Comparison of ENCODE assay signal across 19 cellular contexts in genomic region chr10:7635431-7636125, GRCh38. TPM values are rescaled to one million over a fixed set of nuclear protein-coding genes. Genes with fewer than 3 reads are reported as not detected.
DNase-seq lines count a peak whose midpoint lies in the region; ATAC-seq, FAIRE-seq and TF ChIP-seq lines count a peak whose summit lies in the region.
"Had no signal": no experiment of that assay in that cellular context is flagged by ENCODE, and none has a peak within 500 bp of the region (broad histone marks: within the 10 kb centered on the region; RNA-seq: fewer than 3 reads in every experiment).

No MANE protein-coding gene starts in this region.

- H3K27ac Mint-ChIP-seq in endothelial cell (ENCODE audit: unreplicated experiment) (peak overlapping the region; percentile 20), neural progenitor cell (no peak overlapping the region)
- H3K27ac Mint-ChIP-seq: CD4-positive, alpha-beta memory T cell had no signal

- H3K27me3 Mint-ChIP-seq in endothelial cell (ENCODE audit: unreplicated experiment), result no peaks in the 10 kb centered on the region
- H3K27me3 Mint-ChIP-seq in neural progenitor cell (ENCODE audit: insufficient read depth, low read depth), result peaks cover 6% of the 10 kb centered on the region

- H3K4me1 Mint-ChIP-seq in endothelial cell (ENCODE audit: unreplicated experiment), result peaks cover 8% of the 10 kb centered on the region
- H3K4me1 Mint-ChIP-seq in neural progenitor cell, result peaks cover 11% of the 10 kb centered on the region
- H3K4me1 Mint-ChIP-seq: CD4-positive, alpha-beta memory T cell had no signal

- H3K4me3 Mint-ChIP-seq in endothelial cell (ENCODE audit: unreplicated experiment) (no peak overlapping the region), neural progenitor cell (no peak overlapping the region)
- H3K4me3 Mint-ChIP-seq: CD4-positive, alpha-beta memory T cell had no signal

- DNase-seq in endothelial cell (ENCODE audit: low spot score), result no peak
- peak; percentile 58 for DNase-seq in neural progenitor cell (ENCODE audit: low spot score)
- DNase-seq in amygdala (lab: John Stamatoyannopoulos, UW), result no peak
- no peak for DNase-seq in HepG2 (ENCODE audit: low spot score)
- DNase-seq in NCI-H526 (lab: John Stamatoyannopoulos, UW), result no peak
- DNase-seq: BE2C; CD4-positive, alpha-beta memory T cell; DMS 273 treated with DMSO at 0.1 percent for 48 hours; KG1; NCI-H1048; NCI-H146; NCI-H2081 treated with DMSO at 0.1 percent for 48 hours; NCI-H226; NCI-H526 treated with DMSO at 0.1 percent for 48 hours; NK-92 treated with Interleukin-12 subunit alpha and Interleukin-12 subunit beta, amount 100 ng/mL, for 24 hours had no signal

- no TSS peak for BruUV-seq in HepG2 (replicated peaks; lab: Mats Ljungman, UMichigan)

- H3K9me3 ChIP-seq in HUES48 (ENCODE audit: control insufficient read depth, insufficient read depth, low read length) (0 out of 2 replicates have a peak, but pooled peaks cover 6% of the 10 kb centered on the region), neural progenitor cell (ENCODE audit: low read depth) (no peaks in the 10 kb centered on the region), subcutaneous abdominal adipose tissue (ENCODE audit: control insufficient read depth in 5 of 5, low read length in 5 of 5) (peaks cover 0 to 5% (median 4%) of the 10 kb centered on the region in 5 donors), HepG2 (ENCODE audit: low read length) (no peaks in the 10 kb centered on the region)
- H3K9me3 ChIP-seq: BE2C had no signal

- POLR2A ChIA-PET in HepG2 (lab: Yijun Ruan, JAX), result interaction anchor here (0.6 kb wide), 1 partner anchor 142 kb away, joined by 5 read pairs; no protein-coding TSS in a partner anchor

- intact Hi-C loops in HepG2 (cut with micrococcal nuclease; ENCODE audit: unreplicated experiment), result no loop called here

- TF ChIP-seq POLR2A in HepG2 (IDR thresholded peaks at IDR 0.05; ENCODE audit: insufficient read depth in 1 of 2, low read depth in 2 of 2, low read length in 2 of 2), result no peak

- no peaks in the 10 kb centered on the region for H3K9me3 Mint-ChIP-seq in endothelial cell (ENCODE audit: unreplicated experiment)
- H3K9me3 Mint-ChIP-seq in neural progenitor cell, result peaks cover 14% of the 10 kb centered on the region

- H3K4me2 ChIP-seq in neural progenitor cell (peak overlapping the region; percentile 42), HepG2 (ENCODE audit: low read depth, low read length) (no peak overlapping the region)

- TF ChIP-seq RAD21 in HepG2 (CRISPR knock-in tag; IDR thresholded peaks at IDR 0.05), result no peak

- H4K20me1 ChIP-seq in neural progenitor cell (ENCODE audit: low read depth) (no peaks in the 10 kb centered on the region), HepG2 (ENCODE audit: insufficient read depth, low read length) (no peaks in the 10 kb centered on the region)

- H3K4me1 ChIP-seq in HUES48 (ENCODE audit: control insufficient read depth, insufficient read depth, low read length), result peaks cover 26% of the 10 kb centered on the region
- peaks cover 7% of the 10 kb centered on the region for H3K4me1 ChIP-seq in neural progenitor cell
- peaks cover 4 to 20% (median 18%) of the 10 kb centered on the region in 5 donors for H3K4me1 ChIP-seq in subcutaneous abdominal adipose tissue (ENCODE audit: control insufficient read depth in 5 of 5, insufficient read depth in 5 of 5, low read length in 5 of 5)
- no peaks in the 10 kb centered on the region for H3K4me1 ChIP-seq in HepG2 (ENCODE audit: insufficient read depth, low read length)
- H3K4me1 ChIP-seq: BE2C had no signal

- no peak for FAIRE-seq in HepG2 (lab: Jason Lieb, UNC)
- FAIRE-seq: HTR-8/SVneo had no signal

- in situ Hi-C loops in HepG2 (cut with HindIII; ENCODE audit: extremely low pct_ligation_motif_present, low pct_unique_long_range_greater_than_20kb), result no loop called here

- H3K27me3 ChIP-seq in HUES48 (ENCODE audit: control insufficient read depth, insufficient read depth, low read length) (no peaks in the 10 kb centered on the region), neural progenitor cell (no peaks in the 10 kb centered on the region), subcutaneous abdominal adipose tissue (ENCODE audit: control insufficient read depth in 5 of 5, insufficient read depth in 4 of 5, low read length in 5 of 5) (no peaks in the 10 kb centered on the region), HepG2 (ENCODE audit: control insufficient read depth in 1 of 2, insufficient read depth in 2 of 2, low read length in 2 of 2) (no peaks in the 10 kb centered on the region)

- CTCF ChIA-PET in HepG2 (lab: Yijun Ruan, JAX; ENCODE audit: low intra/inter-chr PET ratio, low total read pairs), result no interaction called here

- no peak for ATAC-seq in HepG2

- H3K27ac ChIP-seq in HUES48 (ENCODE audit: low read depth, low read length) (peak overlapping the region; percentile 77), neural progenitor cell (no peak overlapping the region), subcutaneous abdominal adipose tissue (ENCODE audit: low read depth, low read length) (peak overlapping the region; percentile 84), HepG2 (ENCODE audit: extremely low read length, insufficient read depth, low read length) (no peak overlapping the region)

- TF ChIP-seq EP300 in HepG2 (IDR thresholded peaks at IDR 0.05; ENCODE audit: low read depth in 2 of 2, low read length in 2 of 2) (no peak), HepG2 (CRISPR knock-in tag; IDR thresholded peaks at IDR 0.05; ENCODE audit: borderline replicate concordance) (no peak)

- peaks cover 4% of the 10 kb centered on the region for H3F3A ChIP-seq in neural progenitor cell (ENCODE audit: low read depth)

- H3K4me3 ChIP-seq in HUES48 (ENCODE audit: low read depth, low read length) (peak overlapping the region; percentile 26; the same call in 1 of the 2 replicates), neural progenitor cell (no peak overlapping the region), subcutaneous abdominal adipose tissue (ENCODE audit: low read depth in 1 of 5, low read length in 5 of 5) (peak overlapping the region in 1 of 5 donors; percentile 9), HepG2 (replicated peaks in 1 of 3; ENCODE audit: insufficient read depth in 1 of 3, low read depth in 2 of 3, low read length in 3 of 3) (no peak overlapping the region)

- H3K36me3 ChIP-seq in HUES48 (ENCODE audit: control insufficient read depth, insufficient read depth, low read length) (no peaks in the 10 kb centered on the region), neural progenitor cell (no peaks in the 10 kb centered on the region), subcutaneous abdominal adipose tissue (ENCODE audit: control insufficient read depth in 5 of 5, insufficient read depth in 5 of 5, low read length in 5 of 5) (peaks cover 17 to 37% (median 29%) of the 10 kb centered on the region in 5 donors), HepG2 (replicated peaks in 1 of 2; ENCODE audit: control insufficient read depth in 1 of 2, insufficient read depth in 2 of 2, low read length in 2 of 2) (no peaks in the 10 kb centered on the region; a peak in 1 of 5 replicates)
- H3K36me3 ChIP-seq: BE2C had no signal

- H3K36me3 Mint-ChIP-seq in endothelial cell (ENCODE audit: low read depth, unreplicated experiment) (no peaks in the 10 kb centered on the region), neural progenitor cell (no peaks in the 10 kb centered on the region)

- TF ChIP-seq CTCF in endothelial cell (IDR thresholded peaks at IDR 0.05; ENCODE audit: unreplicated experiment), result no peak
- no peak for TF ChIP-seq CTCF in neural progenitor cell (IDR thresholded peaks at IDR 0.05)
- TF ChIP-seq CTCF in HepG2 (CRISPR knock-in tag; IDR thresholded peaks at IDR 0.05), result no peak

- H3K79me2 ChIP-seq in neural progenitor cell (ENCODE audit: low read depth), result no peaks in the 10 kb centered on the region
- H3K79me2 ChIP-seq in HepG2 (ENCODE audit: insufficient read depth, low read length), result no peaks in the 10 kb centered on the region

- H2AFZ ChIP-seq in neural progenitor cell (replicated peaks) (no peak overlapping the region), HepG2 (ENCODE audit: low read length) (no peak overlapping the region)

- H3K9ac ChIP-seq in HUES48 (ENCODE audit: low read depth, low read length), result peak overlapping the region; percentile 21; the same call in 1 of the 2 replicates
- H3K9ac ChIP-seq in neural progenitor cell, result no peak overlapping the region
- H3K9ac ChIP-seq in subcutaneous abdominal adipose tissue (ENCODE audit: low read length in 5 of 5), result peak overlapping the region in 2 of 5 donors; percentile 10 to 54
- H3K9ac ChIP-seq in HepG2 (ENCODE audit: insufficient read depth, low read depth, low read length), result no peak overlapping the region

- WGBS in HepG2 (ENCODE audit: low lambda C conversion rate), result 93% methylated on average over 7 of the region's 7 CpGs

TF ChIP-seq in HepG2, 621 proteins besides CTCF, POLR2A, EP300 and RAD21:
- no peak for TF ChIP-seq SNAI1 (CRISPR knock-in tag; IDR thresholded peaks at IDR 0.05; ENCODE audit: borderline replicate concordance)

RNA-seq across cellular contexts. Expression of gene ITIH5, which starts 31.2 kb away (rescaled TPM):
- total RNA-seq in endothelial cell (ENCODE audit: unreplicated experiment) (0.36 TPM), neural progenitor cell (ENCODE audit: low replicate concordance) (0.84 and 1.1 TPM in 2 replicates), HepG2 (2016; rRNA removed; fragmentation: Illumina TruSeq; extraction: Trizol) (3.5 and 8.9 TPM in 2 replicates)
- total RNA-seq in HepG2 (2016; cell fraction: cytosol; rRNA removed; fragmentation: Illumina TruSeq; extraction: Trizol; ENCODE audit: low read depth), result 1.2 and 1.9 TPM in 2 replicates
- total RNA-seq in HepG2 (2016; cell fraction: insoluble cytoplasmic fraction; rRNA removed; fragmentation: Illumina TruSeq; extraction: Trizol), result 3.6 and 9.0 TPM in 2 replicates
- 1.2 and 1.5 TPM in 2 replicates for total RNA-seq in HepG2 (2016; cell fraction: membrane; rRNA removed; fragmentation: Illumina TruSeq; extraction: Trizol)
- total RNA-seq in HepG2 (2016; cell fraction: nucleus; rRNA removed; fragmentation: Illumina TruSeq; extraction: Trizol), result 6.8 and 9.1 TPM in 2 replicates
- polyA plus RNA-seq in HepG2 (2011; rRNA removed), result 4.7 and 6.0 TPM in 2 replicates
- polyA plus RNA-seq in HepG2 (2011; cell fraction: cytosol; rRNA removed), result 3.9 and 4.7 TPM in 2 replicates
- 3.7 and 4.5 TPM in 2 replicates for polyA plus RNA-seq in HepG2 (2011; cell fraction: nucleus; rRNA removed)
- polyA plus RNA-seq in HepG2 (2012), result 2.4 and 4.5 TPM in 2 replicates
- polyA plus RNA-seq in HepG2 (2016; cell fraction: cytosol; fragmentation: Illumina TruSeq; extraction: Trizol; ENCODE audit: low read depth), result 0.32 and 0.36 TPM in 2 replicates
- polyA plus RNA-seq in HepG2 (2016; cell fraction: insoluble cytoplasmic fraction; fragmentation: Illumina TruSeq; extraction: Trizol; ENCODE audit: low read depth), result 2.9 and 3.3 TPM in 2 replicates
- 0.55 and 0.68 TPM in 2 replicates for polyA plus RNA-seq in HepG2 (2016; cell fraction: membrane; fragmentation: Illumina TruSeq; extraction: Trizol; ENCODE audit: low read depth)
- 10.8 and 11.6 TPM in 2 replicates for polyA plus RNA-seq in HepG2 (2016; cell fraction: nucleus; fragmentation: Illumina TruSeq; extraction: Trizol; ENCODE audit: insufficient read depth, low read depth)
- polyA minus RNA-seq in HepG2 (2011; rRNA and poly(A)+ RNA removed; ENCODE audit: low replicate concordance), result 2.9 TPM in 1 of 2 replicates, not detected in the other
- polyA minus RNA-seq in HepG2 (2011; cell fraction: cytosol; rRNA and poly(A)+ RNA removed), result 1.5 and 2.2 TPM in 2 replicates
- polyA minus RNA-seq in HepG2 (2011; cell fraction: nucleus; rRNA and poly(A)+ RNA removed), result 1.9 and 2.1 TPM in 2 replicates
- total RNA-seq: CD4-positive, alpha-beta memory T cell; Daoy had no signal
- polyA plus RNA-seq: CD4-positive, alpha-beta memory T cell had no signal

Comparison
In these comparisons a context has a peak if more than half of its experiments do, and no peak if none do; other contexts are left out.
1. H3K27ac ChIP-seq: peak in HUES48 (single experiment) and subcutaneous abdominal adipose tissue (single experiment); none in neural progenitor cell (single experiment) and HepG2 (single experiment).